In genomic region chr21:45990741-45991605, GRCh38 we compare ENCODE assay signal across 13 cellular contexts. TPM values are rescaled to one million over a fixed set of nuclear protein-coding genes. Genes with fewer than 3 reads are reported as not detected.
DNase-seq lines count a peak whose midpoint lies in the region; ATAC-seq and TF ChIP-seq lines count a peak whose summit lies in the region.
"Had no signal": no experiment of that assay in that cellular context is flagged by ENCODE, and none has a peak within 500 bp of the region (broad histone marks: within the 10 kb centered on the region; RNA-seq: fewer than 3 reads in every experiment).

No MANE protein-coding gene starts in this region.

- no peak overlapping the region for H2AFZ ChIP-seq in smooth muscle cell (ENCODE audit: low read depth)
- H2AFZ ChIP-seq: GM23248 had no signal

- DNase-seq in activated CD4-positive, alpha-beta T cell treated with anti-CD3 and anti-CD28 coated beads for 36 hours, result peak; percentile 2
- no peak for DNase-seq in activated CD4-positive, alpha-beta T cell treated with anti-CD3 and anti-CD28 coated beads, Interleukin-2, amount 50 U/mL, for 1 hour
- DNase-seq in activated B cell treated with CpG ODN at 0.5 μM for 24 hours (peak; percentile 4), right cardiac atrium (peak; percentile 18 to 64 (median 64)), smooth muscle cell (lab: John Stamatoyannopoulos, UW; ENCODE audit: unreplicated experiment) (no peak), middle frontal gyrus (ENCODE audit: extremely low spot score, low spot score) (no peak)
- no peak for DNase-seq in stimulated activated naive B cell treated with anti-CD40 and anti-IgM and Interleukin-4, amounts not matched to agents 10 μg/mL and 1 μg/mL and 100 μg/mL, for 72 hours
- DNase-seq: DMS 273 treated with DMSO at 0.1 percent for 48 hours, NCI-H1092 had no signal

- H3K9me3 ChIP-seq in right cardiac atrium (ENCODE audit: control insufficient read depth, low read length) (no peaks in the 10 kb centered on the region), smooth muscle cell (replicated peaks; ENCODE audit: low read depth) (no peaks in the 10 kb centered on the region)
- H3K9me3 ChIP-seq: Peyer's patch, tibial nerve had no signal

- H3K36me3 Mint-ChIP-seq in activated CD4-positive, alpha-beta T cell treated with anti-CD3 and anti-CD28 coated beads for 36 hours (ENCODE audit: low read depth), result peaks cover 1% of the 10 kb centered on the region
- H3K36me3 Mint-ChIP-seq in activated B cell treated with CpG ODN at 0.5 μM for 24 hours (ENCODE audit: low read depth), result no peaks in the 10 kb centered on the region
- no peaks in the 10 kb centered on the region for H3K36me3 Mint-ChIP-seq in stimulated activated naive B cell treated with anti-CD40 and anti-IgM and Interleukin-4, amounts not matched to agents 10 μg/mL and 1 μg/mL and 100 μg/mL, for 72 hours

- H3K27ac ChIP-seq in right cardiac atrium (ENCODE audit: low read length) (no peak overlapping the region), smooth muscle cell (ENCODE audit: low read depth) (peak overlapping the region; percentile 75)
- H3K27ac ChIP-seq: GM23248 had no signal

- no peak overlapping the region for H3K4me3 Mint-ChIP-seq in activated CD4-positive, alpha-beta T cell treated with anti-CD3 and anti-CD28 coated beads for 36 hours
- H3K4me3 Mint-ChIP-seq in activated B cell treated with CpG ODN at 0.5 μM for 24 hours, result no peak overlapping the region
- H3K4me3 Mint-ChIP-seq in stimulated activated naive B cell treated with anti-CD40 and anti-IgM and Interleukin-4, amounts not matched to agents 10 μg/mL and 1 μg/mL and 100 μg/mL, for 72 hours, result no peak overlapping the region

- H3K36me3 ChIP-seq in smooth muscle cell (ENCODE audit: low read depth), result no peaks in the 10 kb centered on the region

- TF ChIP-seq CTCF in activated B cell treated with CpG ODN at 0.5 μM for 24 hours (IDR thresholded peaks at IDR 0.05) (no peak), smooth muscle cell (IDR thresholded peaks at IDR 0.05; ENCODE audit: borderline replicate concordance, insufficient read depth, poor library complexity, severe bottlenecking) (no peak)

- H3K4me1 ChIP-seq in right cardiac atrium (ENCODE audit: control insufficient read depth, insufficient read depth, low read length) (no peaks in the 10 kb centered on the region), smooth muscle cell (ENCODE audit: low read depth) (no peaks in the 10 kb centered on the region)

- intact Hi-C loops in activated CD4-positive, alpha-beta T cell treated with anti-CD3 and anti-CD28 coated beads for 36 hours (cut with DNase I, micrococcal nuclease), result no loop called here
- intact Hi-C loops in activated B cell treated with CpG ODN at 0.5 μM for 24 hours (cut with micrococcal nuclease) (no loop called here), right cardiac atrium (cut with DNase I) (no loop called here)

- no peak overlapping the region for H3K4me2 ChIP-seq in smooth muscle cell

- H3K4me1 Mint-ChIP-seq in activated CD4-positive, alpha-beta T cell treated with anti-CD3 and anti-CD28 coated beads for 36 hours, result no peaks in the 10 kb centered on the region
- H3K4me1 Mint-ChIP-seq in activated B cell treated with CpG ODN at 0.5 μM for 24 hours, result no peaks in the 10 kb centered on the region
- H3K4me1 Mint-ChIP-seq in stimulated activated naive B cell treated with anti-CD40 and anti-IgM and Interleukin-4, amounts not matched to agents 10 μg/mL and 1 μg/mL and 100 μg/mL, for 72 hours, result no peaks in the 10 kb centered on the region

- ATAC-seq in activated CD4-positive, alpha-beta T cell treated with anti-CD3 and anti-CD28 coated beads for 36 hours, result no peak
- no peak for ATAC-seq in activated B cell treated with CpG ODN at 0.5 μM for 24 hours (ENCODE audit: low read depth)
- ATAC-seq in right cardiac atrium, result no peak
- ATAC-seq in stimulated activated naive B cell treated with anti-CD40 and anti-IgM and Interleukin-4, amounts not matched to agents 10 μg/mL and 1 μg/mL and 100 μg/mL, for 72 hours (replicated peaks), result no peak
- ATAC-seq in GM21529 (IDR thresholded peaks at IDR 0.05; ENCODE audit: unreplicated experiment), result no peak

- H3K27me3 ChIP-seq in right cardiac atrium (ENCODE audit: control insufficient read depth, insufficient read depth), result no peaks in the 10 kb centered on the region
- no peaks in the 10 kb centered on the region for H3K27me3 ChIP-seq in smooth muscle cell (ENCODE audit: low read depth)
- H3K27me3 ChIP-seq: Peyer's patch, tibial nerve had no signal

- no peaks in the 10 kb centered on the region for H3K27me3 Mint-ChIP-seq in activated CD4-positive, alpha-beta T cell treated with anti-CD3 and anti-CD28 coated beads for 36 hours
- no peaks in the 10 kb centered on the region for H3K27me3 Mint-ChIP-seq in activated B cell treated with CpG ODN at 0.5 μM for 24 hours
- H3K27me3 Mint-ChIP-seq in stimulated activated naive B cell treated with anti-CD40 and anti-IgM and Interleukin-4, amounts not matched to agents 10 μg/mL and 1 μg/mL and 100 μg/mL, for 72 hours, result peaks cover 0 to 3% of the 10 kb centered on the region in 2 donors

- 82% methylated on average over 45 of the region's 45 CpGs for WGBS in right cardiac atrium
- WGBS in smooth muscle cell (ENCODE audit: low lambda C conversion rate), result 91% methylated on average over 39 of the region's 45 CpGs

- H3K9me3 Mint-ChIP-seq in activated CD4-positive, alpha-beta T cell treated with anti-CD3 and anti-CD28 coated beads for 36 hours (ENCODE audit: low read depth), result no peaks in the 10 kb centered on the region
- no peaks in the 10 kb centered on the region for H3K9me3 Mint-ChIP-seq in activated B cell treated with CpG ODN at 0.5 μM for 24 hours
- no peaks in the 10 kb centered on the region for H3K9me3 Mint-ChIP-seq in stimulated activated naive B cell treated with anti-CD40 and anti-IgM and Interleukin-4, amounts not matched to agents 10 μg/mL and 1 μg/mL and 100 μg/mL, for 72 hours

- POLR2A ChIA-PET in activated CD4-positive, alpha-beta T cell treated with anti-CD3 and anti-CD28 coated beads for 36 hours (lab: Charles Lee), result no interaction called here
- POLR2A ChIA-PET in activated B cell treated with CpG ODN at 0.5 μM for 24 hours (lab: Charles Lee), result no interaction called here

- H3K9ac ChIP-seq in smooth muscle cell (ENCODE audit: low read depth), result no peak overlapping the region
- H3K9ac ChIP-seq: GM23248 had no signal

- CTCF ChIA-PET in activated CD4-positive, alpha-beta T cell treated with anti-CD3 and anti-CD28 coated beads for 36 hours (lab: Charles Lee), result no interaction called here
- CTCF ChIA-PET in activated B cell treated with CpG ODN at 0.5 μM for 24 hours (lab: Charles Lee), result no interaction called here

- H4K20me1 ChIP-seq in smooth muscle cell (ENCODE audit: low read depth), result peaks cover 90% of the 10 kb centered on the region

- peaks cover 85% of the 10 kb centered on the region for H3K79me2 ChIP-seq in smooth muscle cell (ENCODE audit: low read depth)

- peaks cover 31% of the 10 kb centered on the region for H3F3A ChIP-seq in smooth muscle cell (ENCODE audit: low read depth)

- H3K4me3 ChIP-seq in right cardiac atrium (ENCODE audit: low read length), result no peak overlapping the region
- no peak overlapping the region for H3K4me3 ChIP-seq in smooth muscle cell
- H3K4me3 ChIP-seq: GM23248, Peyer's patch, tibial nerve had no signal

- H3K27ac Mint-ChIP-seq in activated CD4-positive, alpha-beta T cell treated with anti-CD3 and anti-CD28 coated beads for 36 hours, result no peak overlapping the region
- no peak overlapping the region for H3K27ac Mint-ChIP-seq in activated B cell treated with CpG ODN at 0.5 μM for 24 hours
- H3K27ac Mint-ChIP-seq in stimulated activated naive B cell treated with anti-CD40 and anti-IgM and Interleukin-4, amounts not matched to agents 10 μg/mL and 1 μg/mL and 100 μg/mL, for 72 hours, result no peak overlapping the region

RNA-seq across cellular contexts. Expression of gene COL6A1, which starts 9.4 kb away (rescaled TPM):
- total RNA-seq in activated CD4-positive, alpha-beta T cell treated with anti-CD3 and anti-CD28 coated beads for 36 hours, result under 1 TPM; 0.57 to 0.69 TPM
- total RNA-seq in activated B cell treated with CpG ODN at 0.5 μM for 24 hours (0.11 TPM in 1 of 2 replicates, not detected in the other), right cardiac atrium (100 to 1,000 TPM; 112 to 192 (median 171) TPM), smooth muscle cell (1,267 and 1,292 TPM in 2 replicates)
- polyA plus RNA-seq in right cardiac atrium (165 TPM), smooth muscle cell (2,075 and 2,827 TPM in 2 replicates)

Comparison
In these comparisons a context has a peak if more than half of its experiments do, and no peak if none do; other contexts are left out.
1. DNase-seq: peak in activated CD4-positive, alpha-beta T cell treated with anti-CD3 and anti-CD28 coated beads for 36 hours (single experiment), activated B cell treated with CpG ODN at 0.5 μM for 24 hours (single experiment) and right cardiac atrium (3 of 3); none in activated CD4-positive, alpha-beta T cell treated with anti-CD3 and anti-CD28 coated beads, Interleukin-2, amount 50 U/mL, for 1 hour (single experiment), smooth muscle cell (single experiment), stimulated activated naive B cell treated with anti-CD40 and anti-IgM and Interleukin-4, amounts not matched to agents 10 μg/mL and 1 μg/mL and 100 μg/mL, for 72 hours (single experiment) and middle frontal gyrus (single experiment).
2. RNA of gene COL6A1, which starts 9.4 kb away (total RNA-seq): 1,267 to 1,292 TPM in smooth muscle cell and 112 to 192 TPM in right cardiac atrium; 0.57 to 0.69 TPM in activated CD4-positive, alpha-beta T cell treated with anti-CD3 and anti-CD28 coated beads for 36 hours and 0.11 TPM in activated B cell treated with CpG ODN at 0.5 μM for 24 hours; every median in the first group is over 10 times any median in the second.